ENCODE assay signal across 20 cellular contexts in the genomic region with DNA sequence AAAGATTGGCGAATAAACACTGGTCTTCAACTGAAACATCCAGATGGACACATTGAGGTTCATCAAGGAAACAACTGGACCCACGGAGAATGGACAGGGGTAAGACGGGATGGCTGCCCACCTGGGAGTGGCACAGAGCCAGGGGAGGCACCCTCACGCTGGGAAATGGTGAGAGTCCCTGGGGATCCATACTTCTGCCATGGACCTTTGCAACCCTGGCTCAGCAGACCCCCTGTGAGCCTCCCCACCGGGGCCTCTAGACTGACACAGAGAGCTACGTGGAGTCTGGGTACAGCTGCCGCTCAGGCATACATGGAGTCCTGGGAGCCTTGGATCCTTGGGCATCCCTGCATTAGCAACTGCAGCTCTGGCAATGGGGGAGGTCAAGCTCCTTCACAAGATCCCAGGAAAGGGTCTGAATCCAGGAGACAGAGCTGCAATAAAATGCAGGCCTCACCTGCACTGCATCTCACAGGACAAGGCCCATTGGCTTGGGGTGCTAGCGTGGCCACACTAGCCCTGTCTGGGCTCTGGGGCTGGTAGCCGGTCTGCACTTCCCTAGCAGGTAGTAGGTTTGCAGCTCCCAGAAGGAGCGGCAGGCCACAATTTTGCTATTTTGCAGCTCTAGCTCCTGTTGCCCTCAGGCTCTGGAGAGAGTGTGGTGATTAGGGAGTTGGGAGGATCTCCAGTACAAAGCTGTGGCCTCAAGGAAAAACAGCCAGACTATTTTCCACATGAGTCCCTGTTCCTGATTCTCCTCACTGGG.
DNase-seq lines count a peak whose midpoint lies in the region; ATAC-seq and TF ChIP-seq lines count a peak whose summit lies in the region.
"Had no signal": no experiment of that assay in that cellular context is flagged by ENCODE, and none has a peak within 500 bp of the region (broad histone marks: within the 10 kb centered on the region; RNA-seq: fewer than 3 reads in every experiment).

No MANE protein-coding gene starts in this region.

- H3K4me1 Mint-ChIP-seq in MCF 10A (ENCODE audit: insufficient read depth, unreplicated experiment) (peaks cover 11% of the 10 kb centered on the region), endothelial cell (ENCODE audit: unreplicated experiment) (no peaks in the 10 kb centered on the region)
- H3K4me1 Mint-ChIP-seq: GM23338 had no signal

- H3K9me3 ChIP-seq in mammary epithelial cell (replicated peaks; ENCODE audit: insufficient read depth, low read length) = no peaks in the 10 kb centered on the region
- H3K9me3 ChIP-seq: Caco-2 had no signal

- H3K27ac Mint-ChIP-seq in MCF 10A (ENCODE audit: low read depth, unreplicated experiment) (no peak overlapping the region), endothelial cell (ENCODE audit: unreplicated experiment) (no peak overlapping the region)
- H3K27ac Mint-ChIP-seq: CD4-positive, alpha-beta T cell; GM23338; HFFc6 had no signal

- no peaks in the 10 kb centered on the region for H4K20me1 ChIP-seq in mammary epithelial cell (ENCODE audit: insufficient read depth, low read length)

- dilution Hi-C loops in mammary epithelial cell (cut with HindIII; ENCODE audit: low sequenced_read_pairs) = no loop called here

- POLR2A ChIA-PET in MCF 10A (lab: Yijun Ruan, JAX) = no interaction called here

- ATAC-seq in HG03565 (IDR thresholded peaks at IDR 0.05; ENCODE audit: unreplicated experiment) = no peak
- ATAC-seq in GM18505 (IDR thresholded peaks at IDR 0.05; ENCODE audit: unreplicated experiment) = no peak
- no peak for ATAC-seq in GM21515 (IDR thresholded peaks at IDR 0.05; ENCODE audit: unreplicated experiment)
- ATAC-seq: A549, GM23338, HCT116, K562 had no signal

- no peaks in the 10 kb centered on the region for H3K79me2 ChIP-seq in mammary epithelial cell (ENCODE audit: insufficient read depth, low read length)

- CTCF ChIA-PET in mammary epithelial cell (lab: Charles Lee; ENCODE audit: low non-redundant PET) = interaction anchor here (0.6 kb wide), 1 partner anchor 576 kb away, joined by 3 read pairs; no protein-coding TSS in a partner anchor
- CTCF ChIA-PET in MCF 10A (lab: Yijun Ruan, JAX) = interaction anchor here (0.7 kb wide), 1 partner anchor 116 kb away, joined by 3 read pairs; no protein-coding TSS in a partner anchor

- DNase-seq in mammary epithelial cell = no peak
- no peak for DNase-seq in MCF 10A (ENCODE audit: unreplicated experiment)
- DNase-seq in endothelial cell (ENCODE audit: low spot score) = no peak
- peak; percentile 74 for DNase-seq in posterior vena cava (ENCODE audit: low spot score)
- DNase-seq: AML-193; Caco-2; CD4-positive, alpha-beta T cell; GF-D8; H7; HFFc6; IMR-90 had no signal

- H3K9ac ChIP-seq in mammary epithelial cell (ENCODE audit: insufficient read depth, low read length) = no peak overlapping the region

- H3K9me3 Mint-ChIP-seq in MCF 10A (ENCODE audit: unreplicated experiment) (no peaks in the 10 kb centered on the region), endothelial cell (ENCODE audit: unreplicated experiment) (peaks cover 18% of the 10 kb centered on the region)

- WGBS in mammary epithelial cell (ENCODE audit: low coverage, missing lambda C conversion rate) = 75% methylated on average over 9 of the region's 10 CpGs

- H3K4me2 ChIP-seq in mammary epithelial cell (ENCODE audit: insufficient read depth, low read depth, low read length) = no peak overlapping the region
- H3K4me2 ChIP-seq: A549, GM23338 had no signal

- TF ChIP-seq CTCF in mammary epithelial cell (conservative IDR thresholded peaks at IDR 0.05 in 1 of 2, IDR thresholded peaks at IDR 0.05 in 1 of 2; ENCODE audit: extremely low read depth in 1 of 2, insufficient read depth in 1 of 2, low read depth in 1 of 2, low read length in 2 of 2) = no peak
- TF ChIP-seq CTCF in MCF 10A (IDR thresholded peaks at IDR 0.05; ENCODE audit: unreplicated experiment) = no peak
- no peak for TF ChIP-seq CTCF in endothelial cell (IDR thresholded peaks at IDR 0.05; ENCODE audit: unreplicated experiment)

- peak overlapping the region; percentile 33 for H2AFZ ChIP-seq in mammary epithelial cell (ENCODE audit: low read depth, low read length)
- H2AFZ ChIP-seq: GM23338 had no signal

- no peak for TF ChIP-seq POLR2A in GM18505 (IDR thresholded peaks at IDR 0.05; ENCODE audit: borderline replicate concordance, extremely low read depth, insufficient read depth, insufficient read length)

- intact Hi-C loops in mammary epithelial cell (cut with micrococcal nuclease) = no loop called here
- intact Hi-C loops in MCF 10A (cut with micrococcal nuclease) = no loop called here
- intact Hi-C loops in posterior vena cava (cut with DNase I) = no loop called here

- no peak overlapping the region for H3K27ac ChIP-seq in mammary epithelial cell (ENCODE audit: insufficient read depth, low read depth, low read length)
- H3K27ac ChIP-seq: 22Rv1, A549, C4-2B had no signal

- no peaks in the 10 kb centered on the region for H3K27me3 Mint-ChIP-seq in MCF 10A (ENCODE audit: insufficient read depth, unreplicated experiment)
- peaks cover 3% of the 10 kb centered on the region for H3K27me3 Mint-ChIP-seq in endothelial cell (ENCODE audit: unreplicated experiment)
- H3K27me3 Mint-ChIP-seq: CD4-positive, alpha-beta T cell had no signal

- H3K4me3 ChIP-seq in mammary epithelial cell (replicated peaks in 1 of 3; ENCODE audit: insufficient read depth in 1 of 3, low read depth in 2 of 3, low read length in 3 of 3) = no peak overlapping the region
- H3K4me3 ChIP-seq: A549, GM23338, K562 had no signal

- H3K4me1 ChIP-seq in mammary epithelial cell (ENCODE audit: insufficient read depth, low read length) = peaks cover 11% of the 10 kb centered on the region
- H3K4me1 ChIP-seq: A549, Caco-2 had no signal

- BruUV-seq in mammary epithelial cell (replicated peaks; lab: Mats Ljungman, UMichigan) (no TSS peak), MCF 10A (replicated peaks; lab: Mats Ljungman, UMichigan) (no TSS peak)

- in situ Hi-C loops in mammary epithelial cell (cut with MboI; ENCODE audit: low sequenced_read_pairs in 2 of 2) = no loop called here

- H3K36me3 Mint-ChIP-seq in MCF 10A (ENCODE audit: insufficient read depth, unreplicated experiment) = no peaks in the 10 kb centered on the region
- H3K36me3 Mint-ChIP-seq in endothelial cell (ENCODE audit: low read depth, unreplicated experiment) = peaks cover 8% of the 10 kb centered on the region

- H3K36me3 ChIP-seq in mammary epithelial cell (ENCODE audit: insufficient read depth, low read length) = no peaks in the 10 kb centered on the region

- H3K4me3 Mint-ChIP-seq in MCF 10A (ENCODE audit: unreplicated experiment) (no peak overlapping the region), endothelial cell (ENCODE audit: unreplicated experiment) (peak overlapping the region; percentile 66)
- H3K4me3 Mint-ChIP-seq: CD4-positive, alpha-beta T cell; GM23338; HFFc6 had no signal

- no peaks in the 10 kb centered on the region for H3K27me3 ChIP-seq in mammary epithelial cell (ENCODE audit: insufficient read depth, low read length)
